In genomic region chr6:14270925-14271791, GRCh38 we compare ENCODE assay signal across 8 cellular contexts.
A peak's percentile ranks its signal among the peaks of the same experiment; 100 is the strongest.
DNase-seq lines count a peak whose midpoint lies in the region; ATAC-seq and TF ChIP-seq lines count a peak whose summit lies in the region.

No MANE protein-coding gene starts in this region.

- no peak overlapping the region for H3K4me3 ChIP-seq in choroid plexus epithelial cell (ENCODE audit: low read depth, low read length)

- ATAC-seq in GM18511 (IDR thresholded peaks at IDR 0.05; ENCODE audit: unreplicated experiment), result no peak

- no peak for TF ChIP-seq CTCF in choroid plexus epithelial cell (conservative IDR thresholded peaks at IDR 0.05; ENCODE audit: low read depth, low read length)

- peak; percentile 29 for DNase-seq in DMS53 treated with DMSO at 0.1 percent for 48 hours (lab: John Stamatoyannopoulos, UW; ENCODE audit: unreplicated experiment)
- peak in 3 of 5 experiments; percentile 8 to 27 (median 13) for DNase-seq in T-helper 2 cell
- DNase-seq in choroid plexus epithelial cell (ENCODE audit: low read depth), result peak; percentile 34
- DNase-seq in stimulated activated CD4-positive, alpha-beta T cell treated with anti-CD3 and anti-CD28 coated beads, Interleukin-15, amount 100 ng/mL, for 24 hours, result peak; percentile 75
- no peak for DNase-seq in NCI-H1436 treated with DMSO at 0.1 percent for 48 hours (lab: John Stamatoyannopoulos, UW)
- no peak for DNase-seq in NCI-H2107 treated with DMSO at 0.1 percent for 48 hours (lab: John Stamatoyannopoulos, UW; ENCODE audit: unreplicated experiment)
- DNase-seq in NCI-H1930 (lab: John Stamatoyannopoulos, UW), result no peak

Comparison
In these comparisons a context has a peak if more than half of its experiments do, and no peak if none do; other contexts are left out.
1. DNase-seq: peak in DMS53 treated with DMSO at 0.1 percent for 48 hours (single experiment), T-helper 2 cell (3 of 5), choroid plexus epithelial cell (single experiment) and stimulated activated CD4-positive, alpha-beta T cell treated with anti-CD3 and anti-CD28 coated beads, Interleukin-15, amount 100 ng/mL, for 24 hours (single experiment); none in NCI-H1436 treated with DMSO at 0.1 percent for 48 hours (single experiment), NCI-H2107 treated with DMSO at 0.1 percent for 48 hours (single experiment) and NCI-H1930 (0 of 2).